ENCODE assay signal across 32 cellular contexts in the genomic region with DNA sequence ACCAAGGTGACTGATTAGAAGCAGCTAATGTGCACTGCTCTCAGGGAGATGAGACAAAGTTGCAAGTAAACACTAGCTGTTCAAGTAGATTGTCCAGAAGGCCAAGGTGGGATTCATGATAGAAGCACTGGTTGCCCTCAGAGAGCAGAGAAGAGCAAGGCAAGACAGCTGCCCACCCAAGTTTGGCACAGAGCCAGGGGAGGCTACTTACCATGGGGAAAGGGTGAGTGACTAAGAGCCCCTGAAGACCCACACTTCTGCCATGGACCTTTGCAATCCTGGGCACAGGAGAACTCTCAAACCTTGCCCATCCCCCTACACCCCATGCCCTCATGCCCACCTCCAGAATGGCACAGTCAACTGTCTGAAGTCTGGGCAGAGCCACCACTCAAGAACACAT.
"Had no signal": no experiment of that assay in that cellular context is flagged by ENCODE, and none has a peak within 500 bp of the region (broad histone marks: within the 10 kb centered on the region; RNA-seq: fewer than 3 reads in every experiment).

No MANE protein-coding gene starts in this region.

- H3K9me3 ChIP-seq: adrenal gland, ascending aorta, colonic mucosa had no signal

- H3K36me3 ChIP-seq: adrenal gland, ascending aorta, breast epithelium, cardiac muscle cell, colonic mucosa, WERI-Rb-1 had no signal

- H3K27ac ChIP-seq: adrenal gland, ascending aorta, breast epithelium, cardiac muscle cell, colonic mucosa, dorsolateral prefrontal cortex, WERI-Rb-1 had no signal

- FAIRE-seq: frontal cortex had no signal

- H3K4me1 ChIP-seq: adrenal gland, ascending aorta, breast epithelium, colonic mucosa had no signal

- H3K27me3 ChIP-seq: adrenal gland, ascending aorta, cardiac muscle cell, colonic mucosa had no signal

- ATAC-seq: activated CD4-positive, CD25-positive, alpha-beta regulatory T cell treated with anti-CD3 and anti-CD28 coated beads, Interleukin-2, amount 50 U/mL, for 24 hours; activated CD8-positive, alpha-beta T cell treated with anti-CD3 and anti-CD28 coated beads for 36 hours; activated naive CD8-positive, alpha-beta T cell treated with anti-CD3 and anti-CD28 coated beads, Interleukin-2, amount 50 U/mL, for 24 hours; esophagus mucosa had no signal

- H3K4me3 ChIP-seq: adrenal gland, ascending aorta, breast epithelium, cardiac muscle cell, colonic mucosa, dorsolateral prefrontal cortex had no signal

- DNase-seq: activated B cell treated with CpG ODN at 0.5 μM for 24 hours; activated CD4-positive, alpha-beta T cell treated with anti-CD3 and anti-CD28 coated beads for 48 hours; activated CD4-positive, alpha-beta T cell treated with anti-CD3 and anti-CD28 coated beads, Interleukin-2, amount 50 U/mL, for 1 hour; activated CD4-positive, alpha-beta T cell treated with anti-CD3 and anti-CD28 coated beads, Interleukin-2, amount 50 U/mL, for 48 hours; activated CD8-positive, alpha-beta memory T cell treated with anti-CD3 and anti-CD28 coated beads for 24 hours; activated CD8-positive, alpha-beta T cell treated with anti-CD3 and anti-CD28 coated beads for 36 hours; activated effector memory CD4-positive, alpha-beta T cell treated with anti-CD3 and anti-CD28 coated beads, Interleukin-2, amount 50 U/mL, for 16 hours; activated naive CD4-positive, alpha-beta T cell treated with anti-CD3 and anti-CD28 coated beads for 36 hours; activated naive CD8-positive, alpha-beta T cell treated with anti-CD3 and anti-CD28 coated beads for 36 hours; activated naive CD8-positive, alpha-beta T cell treated with anti-CD3 and anti-CD28 coated beads, Interleukin-2, amount 50 U/mL, for 24 hours; activated T-cell treated with anti-CD3 and anti-CD28 coated beads, Interleukin-2, amount 50 U/mL, for 1 hour; activated T-cell treated with anti-CD3 and anti-CD28 coated beads, Interleukin-2, amount 50 U/mL, for 48 hours; adrenal gland; amygdala; central memory CD4-positive, alpha-beta T cell; cerebellar nuclear complex; colonic mucosa; dorsolateral prefrontal cortex; effector memory CD4-positive, alpha-beta T cell; endodermal cell; foreskin fibroblast; head of caudate nucleus; hippocampal formation; T-helper 2 cell; T-helper 9 cell; WERI-Rb-1 had no signal
